In the genomic region with DNA sequence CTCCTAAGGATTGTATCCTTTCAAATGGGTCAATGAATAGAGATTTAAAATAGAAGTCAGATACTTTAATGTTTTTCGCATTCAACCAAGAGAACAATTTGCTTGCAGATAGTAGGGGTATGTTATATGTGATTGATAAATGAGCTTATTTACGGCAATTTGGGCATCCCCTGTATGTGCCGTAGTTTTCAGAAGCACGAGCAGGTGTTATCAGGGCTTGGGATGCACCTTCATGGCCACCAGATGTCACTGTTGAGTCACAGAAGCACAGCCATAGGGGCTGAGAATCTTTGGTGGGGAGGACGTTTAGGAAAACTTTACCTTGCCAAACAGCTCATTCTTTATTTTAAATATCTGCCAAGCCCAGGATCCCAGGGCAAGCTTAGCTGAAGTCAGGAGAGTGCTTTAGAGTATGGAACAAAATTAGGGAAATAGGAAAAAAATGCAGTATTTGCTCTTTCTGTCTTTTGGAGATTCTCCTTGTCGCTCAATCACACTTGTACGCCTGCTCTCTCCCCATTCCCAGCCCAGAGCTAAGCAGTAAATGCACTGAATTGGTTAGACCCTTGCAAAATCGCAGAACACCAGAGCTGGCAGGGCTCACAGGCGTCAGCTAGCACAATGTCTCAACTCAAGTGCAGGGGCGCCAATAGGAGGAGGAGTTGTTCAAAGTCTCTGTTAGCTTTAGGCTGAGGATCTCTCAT, we compare ENCODE assay signal across 8 cellular contexts.
DNase-seq lines count a peak whose midpoint lies in the region; ATAC-seq, FAIRE-seq and TF ChIP-seq lines count a peak whose summit lies in the region.

No MANE protein-coding gene starts in this region.

- no peak overlapping the region for H3K4me2 ChIP-seq in SK-N-SH

- CTCF ChIA-PET in A673 (lab: Charles Lee) (interaction anchor here (0.8 to 2.5 kb wide), 5 partner anchors 9 to 376 kb away, joined by 3 to 18 read pairs (median 3); no protein-coding TSS in a partner anchor), SK-N-SH (lab: Yijun Ruan, JAX) (interaction anchor here (0.5 to 4.9 kb wide), 87 partner anchors 9 to 1049 kb away, joined by 3 to 68 read pairs (median 4); no protein-coding TSS in a partner anchor)

- H3K9me3 ChIP-seq in A673 (ENCODE audit: low read depth, low read length, poor library complexity, severe bottlenecking) = no peaks in the 10 kb centered on the region
- H3K9me3 ChIP-seq in SK-N-SH = no peaks in the 10 kb centered on the region
- H3K9me3 ChIP-seq in heart right ventricle = no peaks in the 10 kb centered on the region

- peak; percentile 83 to 96 (median 88) for ATAC-seq in heart right ventricle
- ATAC-seq in HG03045 (IDR thresholded peaks at IDR 0.05; ENCODE audit: unreplicated experiment) = no peak

- no peak for TF ChIP-seq POLR2A in GM12892 (IDR thresholded peaks at IDR 0.05; ENCODE audit: low read depth, low read length)

- no peaks in the 10 kb centered on the region for H3K79me2 ChIP-seq in SK-N-SH (ENCODE audit: insufficient read depth)

- no peak overlapping the region for H2AFZ ChIP-seq in SK-N-SH (ENCODE audit: low read depth)

- FAIRE-seq in GM12892 (lab: Jason Lieb, UNC) = peak; percentile 21

- H3K4me1 ChIP-seq in A673 (ENCODE audit: insufficient read depth, low read length, poor library complexity, severe bottlenecking) = no peaks in the 10 kb centered on the region
- H3K4me1 ChIP-seq in SK-N-SH (ENCODE audit: control insufficient read depth in 1 of 2, insufficient read depth in 2 of 2, low read depth in 1 of 2, low read length in 1 of 2) = no peaks in the 10 kb centered on the region
- peaks cover 0 to 17% (median 0%) of the 10 kb centered on the region in 9 donors for H3K4me1 ChIP-seq in heart right ventricle

- H3K27ac ChIP-seq in A673 (ENCODE audit: low read depth, low read length, poor library complexity, severe bottlenecking) = no peak overlapping the region
- no peak overlapping the region for H3K27ac ChIP-seq in SK-N-SH (ENCODE audit: low read depth in 2 of 2, low read length in 1 of 2)
- H3K27ac ChIP-seq in heart right ventricle = no peak overlapping the region

- H3K4me3 ChIP-seq in A673 (ENCODE audit: low read depth, low read length, poor library complexity, severe bottlenecking) (no peak overlapping the region), SK-N-SH (ENCODE audit: low read depth in 2 of 2, low read length in 1 of 2) (no peak overlapping the region; a peak in 1 of 4 replicates), heart right ventricle (no peak overlapping the region)

- no peak for TF ChIP-seq EP300 in SK-N-SH (IDR thresholded peaks at IDR 0.05; ENCODE audit: borderline replicate concordance in 1 of 2, low read depth in 1 of 2, low read length in 1 of 2)

- DNase-seq in A673 (ENCODE audit: low spot score) = peak; percentile 75
- DNase-seq in GM12892 (ENCODE audit: insufficient read length) = peak; percentile 22
- DNase-seq in HT1080 (ENCODE audit: low read depth) = peak; percentile 23
- peak; percentile 51 for DNase-seq in SK-N-SH
- peak; percentile 8 for DNase-seq in activated naive CD8-positive, alpha-beta T cell treated with anti-CD3 and anti-CD28 coated beads, Interleukin-2, amount 50 U/mL, for 16 hours (ENCODE audit: low read depth, low spot score)
- peak; percentile 19 to 58 for DNase-seq in heart right ventricle
- DNase-seq in retina = peak; percentile 56

- TF ChIP-seq RAD21 in SK-N-SH (IDR thresholded peaks at IDR 0.05; ENCODE audit: low read length) = peak; percentile 89

- POLR2A ChIA-PET in A673 (lab: Charles Lee; ENCODE audit: low non-redundant PET) (no interaction called here), SK-N-SH (lab: Yijun Ruan, JAX) (interaction anchor here (0.7 kb wide), 1 partner anchor 193 kb away, joined by 3 read pairs; no protein-coding TSS in a partner anchor)

- H4K20me1 ChIP-seq in SK-N-SH (ENCODE audit: insufficient read depth) = no peaks in the 10 kb centered on the region

- intact Hi-C loops in A673 (cut with micrococcal nuclease; ENCODE audit: unreplicated experiment) = loop anchor here (1.0 to 10.0 kb wide), 5 partner anchors 79 to 1184 kb away; no protein-coding TSS in a partner anchor
- intact Hi-C loops in heart right ventricle (cut with DNase I) = loop anchor here (1.0 to 10.0 kb wide), 13 partner anchors 79 to 1184 kb away; no protein-coding TSS in a partner anchor

- H3K36me3 ChIP-seq in A673 (ENCODE audit: insufficient read depth, low read length, poor library complexity, severe bottlenecking) = no peaks in the 10 kb centered on the region
- H3K36me3 ChIP-seq in SK-N-SH (replicated peaks in 1 of 2; ENCODE audit: control insufficient read depth in 1 of 2, insufficient read depth in 2 of 2, low read length in 1 of 2) = no peaks in the 10 kb centered on the region
- H3K36me3 ChIP-seq in heart right ventricle = no peaks in the 10 kb centered on the region

- no TSS peak for BruUV-seq in A673 (replicated peaks; lab: Mats Ljungman, UMichigan)

- H3K9me2 ChIP-seq in SK-N-SH = no peaks in the 10 kb centered on the region

- 22% methylated on average over 10 of the region's 10 CpGs for WGBS in SK-N-SH (ENCODE audit: low lambda C conversion rate)
- 30 to 33% methylated on average over 10 of the region's 10 CpGs for WGBS in heart right ventricle, 2 donors

- peak; percentile 96 for TF ChIP-seq CTCF in A673 (conservative IDR thresholded peaks at IDR 0.05; ENCODE audit: low read depth, low read length)
- TF ChIP-seq CTCF in SK-N-SH (IDR thresholded peaks at IDR 0.05) = peak; percentile 97
- peak; percentile 82 to 96 (median 92) for TF ChIP-seq CTCF in heart right ventricle (IDR thresholded peaks at IDR 0.05)

- no peak overlapping the region for H3K9ac ChIP-seq in SK-N-SH

- H3F3A ChIP-seq in SK-N-SH (replicated peaks; ENCODE audit: insufficient read depth) = no peaks in the 10 kb centered on the region

- H3K27me3 ChIP-seq in A673 (replicated peaks; ENCODE audit: insufficient read depth, low read depth, low read length, poor library complexity) (no peaks in the 10 kb centered on the region), SK-N-SH (ENCODE audit: insufficient read depth) (peaks cover 14% of the 10 kb centered on the region), heart right ventricle (peaks cover 0 to 5% (median 0%) of the 10 kb centered on the region in 7 donors)

TF ChIP-seq in SK-N-SH, 30 proteins besides CTCF, POLR2A, EP300 and RAD21:
- TF ChIP-seq RCOR1 (IDR thresholded peaks at IDR 0.05; ENCODE audit: low read length) (no peak), ELF1 (IDR thresholded peaks at IDR 0.05) (no peak), SMC3 (IDR thresholded peaks at IDR 0.05; ENCODE audit: low read depth, low read length) (peak; percentile 78)

Comparison
In these comparisons a context has a peak if more than half of its experiments do, and no peak if none do; other contexts are left out.
1. DNase-seq: peak in every context shown above with its lines; median percentile 75 in A673; 56 in retina; 51 in SK-N-SH; 38 in heart right ventricle; 23 in HT1080; 22 in GM12892; 8 in activated naive CD8-positive, alpha-beta T cell treated with anti-CD3 and anti-CD28 coated beads, Interleukin-2, amount 50 U/mL, for 16 hours.